Comparison of ENCODE assay signal across 9 cellular contexts in genomic region chr12:2796187-2796663, GRCh38. TPM values are rescaled to one million over a fixed set of nuclear protein-coding genes. Genes with fewer than 3 reads are reported as not detected.
DNase-seq lines count a peak whose midpoint lies in the region; ATAC-seq and TF ChIP-seq lines count a peak whose summit lies in the region.
"Had no signal": no experiment of that assay in that cellular context is flagged by ENCODE, and none has a peak within 500 bp of the region (broad histone marks: within the 10 kb centered on the region; RNA-seq: fewer than 3 reads in every experiment).

No MANE protein-coding gene starts in this region.

- TF ChIP-seq CTCF in lung (IDR thresholded peaks at IDR 0.05; ENCODE audit: control extremely low read depth, extremely low read depth) (no peak), vagina (IDR thresholded peaks at IDR 0.05) (no peak)

- no peak for ATAC-seq in lung (ENCODE audit: insufficient read depth, low FRiP score)
- no peak for ATAC-seq in HG02884 (IDR thresholded peaks at IDR 0.05; ENCODE audit: unreplicated experiment)
- ATAC-seq in GM18909 (IDR thresholded peaks at IDR 0.05; ENCODE audit: poor library complexity, unreplicated experiment), result no peak
- no peak for ATAC-seq in esophagus mucosa

- intact Hi-C loops in vagina (cut with DNase I), result no loop called here

- no peak for TF ChIP-seq POLR2A in vagina (IDR thresholded peaks at IDR 0.05)

- in situ Hi-C loops in T47D (cut with HindIII; ENCODE audit: low pct_unique_long_range_greater_than_20kb, low sequenced_read_pairs), result no loop called here

- DNase-seq in DMS79 (lab: John Stamatoyannopoulos, UW) (peak; percentile 12), T47D (ENCODE audit: low read depth in 1 of 2, low spot score in 1 of 2) (peak; percentile 67 to 69), lung (ENCODE audit: low spot score) (no peak), vagina (ENCODE audit: extremely low spot score in 2 of 2) (no peak)
- DNase-seq in Jurkat, Clone E6-1 (ENCODE audit: low read depth, low spot score), result no peak

- H3K9me3 ChIP-seq in lung (ENCODE audit: control insufficient read depth in 2 of 2, insufficient read depth in 1 of 2, low read length in 1 of 2), result no peaks in the 10 kb centered on the region
- no peaks in the 10 kb centered on the region for H3K9me3 ChIP-seq in vagina

- H3K36me3 ChIP-seq in lung (ENCODE audit: control insufficient read depth in 2 of 2, insufficient read depth in 2 of 2, low read length in 2 of 2) (peaks cover 14 to 32% of the 10 kb centered on the region in 2 donors), vagina (peaks cover 0 to 36% of the 10 kb centered on the region in 2 donors)

- H3K27ac ChIP-seq in lung (ENCODE audit: low read depth in 1 of 2, low read length in 1 of 2) (peak overlapping the region; percentile 28 to 52), vagina (peak overlapping the region; percentile 99)

- 4% methylated on average over 14 of the region's 14 CpGs for WGBS in lung, 2 donors

- no peaks in the 10 kb centered on the region for H3K27me3 ChIP-seq in lung (ENCODE audit: control insufficient read depth, insufficient read depth)
- no peaks in the 10 kb centered on the region for H3K27me3 ChIP-seq in vagina

- H3K4me3 ChIP-seq in Jurkat, Clone E6-1 (ENCODE audit: low read length), result peak overlapping the region; percentile 82
- H3K4me3 ChIP-seq in lung (peak overlapping the region; percentile 89), vagina (peak overlapping the region; percentile 64 to 93)

- H3K4me1 ChIP-seq in lung (ENCODE audit: control insufficient read depth in 2 of 2, insufficient read depth in 2 of 2, low read length in 2 of 2) (peaks cover 6 to 15% of the 10 kb centered on the region in 2 donors), vagina (peaks cover 53% of the 10 kb centered on the region)

RNA-seq across cellular contexts. Expression of gene FKBP4, which starts 1.5 kb away (rescaled TPM):
- 158 TPM for polyA plus RNA-seq in Jurkat, Clone E6-1 (2012; ENCODE audit: insufficient read depth, insufficient read length)
- total RNA-seq in lung (10 to 100 TPM; 52.3 to 69.8 TPM), vagina (45.9 TPM), esophagus mucosa (83.4 TPM)
- polyA plus RNA-seq in lung, result 10 to 100 TPM; 26.7 to 34.9 TPM

RNA-seq across cellular contexts. Expression of gene ITFG2, which starts 16.2 kb away (rescaled TPM):
- 31.9 TPM for polyA plus RNA-seq in Jurkat, Clone E6-1 (2012; ENCODE audit: insufficient read depth, insufficient read length)
- total RNA-seq in lung, result 10 to 100 TPM; 39.3 to 43.0 TPM
- polyA plus RNA-seq in lung, result 10 to 100 TPM; 22.6 to 26.0 TPM
- total RNA-seq in vagina, result 30.4 TPM
- total RNA-seq in esophagus mucosa, result 17.8 TPM

RNA-seq across cellular contexts. Expression of gene NRIP2, which starts 38.6 kb away (rescaled TPM):
- polyA plus RNA-seq in Jurkat, Clone E6-1 (2012; ENCODE audit: insufficient read depth, insufficient read length), result 1.3 TPM
- total RNA-seq in lung, result 1 to 10 TPM in 1 of 2 donors, under 1 TPM in 1; 0.89 to 1.1 TPM
- under 1 TPM; 0.10 to 0.57 TPM for polyA plus RNA-seq in lung
- total RNA-seq in vagina, result 1.2 TPM
- total RNA-seq in esophagus mucosa, result 0.08 TPM
- total RNA-seq: T-helper 2 cell treated with Interferon-gamma antibody and Interleukin-4, amounts not matched to agents 100 ng/mL and 5 ng/mL, for 36 hours had no signal

Comparison
In these comparisons a context has a peak if more than half of its experiments do, and no peak if none do; other contexts are left out.
1. DNase-seq: peak in DMS79 (single experiment) and T47D (2 of 2); none in Jurkat, Clone E6-1 (single experiment), lung (single experiment) and vagina (0 of 2).
2. Peak in every context shown above with its lines, with median percentiles within 50 percentile points of each other: H3K4me3 ChIP-seq.